Comparison of ENCODE assay signal across 8 cellular contexts in the genomic region with DNA sequence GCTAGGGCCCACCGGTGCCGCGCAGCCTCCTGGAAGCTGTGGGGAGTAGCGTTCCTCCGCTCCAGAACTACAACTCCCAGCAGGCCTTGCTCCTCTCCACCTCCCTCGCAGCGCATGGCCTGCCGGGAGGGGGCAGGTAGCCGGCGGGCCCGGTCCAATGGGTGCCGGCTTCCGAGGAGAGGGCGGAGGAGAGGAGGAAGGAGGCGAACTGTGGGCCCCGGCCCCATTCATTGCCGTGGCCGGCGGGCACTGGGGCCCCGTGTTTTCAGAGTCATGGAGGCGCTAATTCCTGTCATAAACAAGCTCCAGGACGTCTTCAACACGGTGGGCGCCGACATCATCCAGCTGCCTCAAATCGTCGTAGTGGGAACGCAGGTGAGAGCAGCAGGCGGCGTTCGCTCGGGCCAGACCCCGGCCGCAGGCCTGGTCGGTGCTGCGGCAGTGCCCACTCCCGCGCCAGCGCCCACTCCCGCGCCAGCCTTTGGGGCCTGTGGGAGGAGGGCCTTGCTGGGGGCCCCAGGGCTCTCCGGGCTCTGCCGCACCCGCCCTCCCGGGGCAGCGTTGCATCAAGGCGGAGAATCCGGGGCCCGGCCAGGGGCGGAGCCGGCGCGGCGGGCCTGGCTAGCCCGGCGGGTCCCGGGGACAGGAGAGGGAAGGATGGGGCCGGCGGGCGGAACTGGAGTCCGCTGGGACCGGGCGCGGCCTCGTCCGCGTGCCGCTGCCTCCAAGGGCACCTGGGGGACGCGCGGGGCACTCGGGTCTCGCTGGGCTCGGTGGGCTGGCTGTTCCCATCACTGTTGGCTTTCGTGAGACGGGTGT. TPM values are rescaled to one million over a fixed set of nuclear protein-coding genes. Genes with fewer than 3 reads are reported as not detected.
DNase-seq lines count a peak whose midpoint lies in the region; ATAC-seq and TF ChIP-seq lines count a peak whose summit lies in the region.

A gene (plus strand): TSS at position 211 of the 819 bp plus-strand sequence. CDS start 63 bp downstream, at position 274.

- peak within 1 kb of the TSS; percentile 93 for H3K27ac Mint-ChIP-seq in WTC11

- H3K9me3 ChIP-seq in AG04450 (ENCODE audit: control insufficient read depth, insufficient read depth, low read length) = peaks cover 3% of the 10 kb centered on the region; the same call in 1 of the 2 replicates

- peaks cover 3% of the 10 kb centered on the region for H3K36me3 Mint-ChIP-seq in WTC11

- peak within 1 kb of the TSS; percentile 80 for H3K27ac ChIP-seq in AG04450 (ENCODE audit: low read depth, low read length)

- DNase-seq in AG04450 (ENCODE audit: low read depth, low spot score) (peak; percentile 90), NCI-H226 (peak; percentile 97), WTC11 (ENCODE audit: low spot score) (peak; percentile 97), cardiac fibroblast (ENCODE audit: low read depth in 2 of 2) (peak; percentile 96 to 98), iPS-NIHi7 (ENCODE audit: extremely low spot score) (peak; percentile 99), smooth muscle cell of the brain vasculature (ENCODE audit: low read depth, low spot score) (peak; percentile 91)

- TF ChIP-seq CTCF in AG04450 (IDR thresholded peaks at IDR 0.05; ENCODE audit: low read depth, low read length) (no peak), WTC11 (IDR thresholded peaks at IDR 0.05) (no peak), cardiac fibroblast (IDR thresholded peaks at IDR 0.05; ENCODE audit: low read depth, low read length) (no peak)

- CTCF ChIA-PET in AG04450 (lab: Charles Lee) (no interaction called here), WTC11 (lab: Charles Lee) (interaction anchor here (0.7 to 2.3 kb wide), 3 partner anchors 76 to 1029 kb away, joined by 3 to 9 read pairs (median 3); a partner anchor contains a TSS)

- POLR2A ChIA-PET in AG04450 (lab: Yijun Ruan, JAX) (interaction anchor here (0.5 to 2.5 kb wide), 6 partner anchors 38 to 1026 kb away, joined by 3 to 10 read pairs (median 6); no protein-coding TSS in a partner anchor), WTC11 (lab: Charles Lee) (interaction anchor here (0.5 to 1.8 kb wide), 4 partner anchors 76 to 720 kb away, joined by 3 to 6 read pairs (median 3); a partner anchor contains a TSS)

- no peaks in the 10 kb centered on the region for H3K27me3 Mint-ChIP-seq in WTC11 (ENCODE audit: low read depth)

- no peaks in the 10 kb centered on the region for H3K27me3 ChIP-seq in AG04450 (ENCODE audit: control insufficient read depth, insufficient read depth, low read length)

- ATAC-seq in GM18909 (IDR thresholded peaks at IDR 0.05; ENCODE audit: poor library complexity, unreplicated experiment) = peak; percentile 97
- ATAC-seq in HG03175 (IDR thresholded peaks at IDR 0.05; ENCODE audit: unreplicated experiment) = peak; percentile 96
- ATAC-seq in WTC11 = peak; percentile 96

- peaks cover 19% of the 10 kb centered on the region for H3K4me1 Mint-ChIP-seq in WTC11

- H3K9me3 Mint-ChIP-seq in WTC11 = no peaks in the 10 kb centered on the region

- peak within 1 kb of the TSS; percentile 85 for H3K4me3 ChIP-seq in AG04450 (ENCODE audit: low read depth, low read length)
- peak within 1 kb of the TSS; percentile 57 to 92 for H3K4me3 ChIP-seq in cardiac fibroblast (replicated peaks in 1 of 2; ENCODE audit: low read depth in 2 of 2, low read length in 2 of 2)

- peak within 1 kb of the TSS; percentile 96 for H3K4me3 Mint-ChIP-seq in WTC11

TF ChIP-seq in WTC11, 78 proteins besides CTCF, POLR2A, EP300 and RAD21 (continues in another document):
- TF ChIP-seq, protein P1, sequence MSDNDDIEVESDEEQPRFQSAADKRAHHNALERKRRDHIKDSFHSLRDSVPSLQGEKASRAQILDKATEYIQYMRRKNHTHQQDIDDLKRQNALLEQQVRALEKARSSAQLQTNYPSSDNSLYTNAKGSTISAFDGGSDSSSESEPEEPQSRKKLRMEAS (CRISPR knock-in tag; IDR thresholded peaks at IDR 0.05) = peak; percentile 63
- TF ChIP-seq, protein P2, sequence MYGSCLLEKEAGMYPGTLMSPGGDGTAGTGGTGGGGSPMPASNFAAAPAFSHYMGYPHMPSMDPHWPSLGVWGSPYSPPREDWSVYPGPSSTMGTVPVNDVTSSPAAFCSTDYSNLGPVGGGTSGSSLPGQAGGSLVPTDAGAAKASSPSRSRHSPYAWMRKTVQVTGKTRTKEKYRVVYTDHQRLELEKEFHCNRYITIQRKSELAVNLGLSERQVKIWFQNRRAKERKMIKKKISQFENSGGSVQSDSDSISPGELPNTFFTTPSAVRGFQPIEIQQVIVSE (CRISPR knock-in tag; IDR thresholded peaks at IDR 0.05; ENCODE audit: borderline replicate concordance) = no peak
- TF ChIP-seq, protein P3, sequence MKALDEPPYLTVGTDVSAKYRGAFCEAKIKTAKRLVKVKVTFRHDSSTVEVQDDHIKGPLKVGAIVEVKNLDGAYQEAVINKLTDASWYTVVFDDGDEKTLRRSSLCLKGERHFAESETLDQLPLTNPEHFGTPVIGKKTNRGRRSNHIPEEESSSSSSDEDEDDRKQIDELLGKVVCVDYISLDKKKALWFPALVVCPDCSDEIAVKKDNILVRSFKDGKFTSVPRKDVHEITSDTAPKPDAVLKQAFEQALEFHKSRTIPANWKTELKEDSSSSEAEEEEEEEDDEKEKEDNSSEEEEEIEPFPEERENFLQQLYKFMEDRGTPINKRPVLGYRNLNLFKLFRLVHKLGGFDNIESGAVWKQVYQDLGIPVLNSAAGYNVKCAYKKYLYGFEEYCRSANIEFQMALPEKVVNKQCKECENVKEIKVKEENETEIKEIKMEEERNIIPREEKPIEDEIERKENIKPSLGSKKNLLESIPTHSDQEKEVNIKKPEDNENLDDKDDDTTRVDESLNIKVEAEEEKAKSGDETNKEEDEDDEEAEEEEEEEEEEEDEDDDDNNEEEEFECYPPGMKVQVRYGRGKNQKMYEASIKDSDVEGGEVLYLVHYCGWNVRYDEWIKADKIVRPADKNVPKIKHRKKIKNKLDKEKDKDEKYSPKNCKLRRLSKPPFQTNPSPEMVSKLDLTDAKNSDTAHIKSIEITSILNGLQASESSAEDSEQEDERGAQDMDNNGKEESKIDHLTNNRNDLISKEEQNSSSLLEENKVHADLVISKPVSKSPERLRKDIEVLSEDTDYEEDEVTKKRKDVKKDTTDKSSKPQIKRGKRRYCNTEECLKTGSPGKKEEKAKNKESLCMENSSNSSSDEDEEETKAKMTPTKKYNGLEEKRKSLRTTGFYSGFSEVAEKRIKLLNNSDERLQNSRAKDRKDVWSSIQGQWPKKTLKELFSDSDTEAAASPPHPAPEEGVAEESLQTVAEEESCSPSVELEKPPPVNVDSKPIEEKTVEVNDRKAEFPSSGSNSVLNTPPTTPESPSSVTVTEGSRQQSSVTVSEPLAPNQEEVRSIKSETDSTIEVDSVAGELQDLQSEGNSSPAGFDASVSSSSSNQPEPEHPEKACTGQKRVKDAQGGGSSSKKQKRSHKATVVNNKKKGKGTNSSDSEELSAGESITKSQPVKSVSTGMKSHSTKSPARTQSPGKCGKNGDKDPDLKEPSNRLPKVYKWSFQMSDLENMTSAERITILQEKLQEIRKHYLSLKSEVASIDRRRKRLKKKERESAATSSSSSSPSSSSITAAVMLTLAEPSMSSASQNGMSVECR (CRISPR knock-in tag; IDR thresholded peaks at IDR 0.05; ENCODE audit: borderline replicate concordance) = peak; percentile 72; the same call in 1 of the 2 replicates
- TF ChIP-seq ZNF121 (CRISPR knock-in tag; IDR thresholded peaks at IDR 0.05) = peak; percentile 23; the same call in 1 of the 2 replicates
- peak; percentile 47; the same call in 1 of the 2 replicates for TF ChIP-seq SMAD4 (CRISPR knock-in tag; IDR thresholded peaks at IDR 0.05)
- peak; percentile 83 for TF ChIP-seq ETV6 (CRISPR knock-in tag; IDR thresholded peaks at IDR 0.05)
- 0 out of 2 replicates have a peak, but pooled peaks have one; percentile 39 for TF ChIP-seq TEAD1 (CRISPR knock-in tag; IDR thresholded peaks at IDR 0.05)
- TF ChIP-seq FOXK1 (CRISPR knock-in tag; IDR thresholded peaks at IDR 0.05) = peak; percentile 85
- no peak for TF ChIP-seq MXD4 (CRISPR knock-in tag; IDR thresholded peaks at IDR 0.05; ENCODE audit: borderline replicate concordance)
- TF ChIP-seq FOXP1 (CRISPR knock-in tag; IDR thresholded peaks at IDR 0.05; ENCODE audit: borderline replicate concordance) = peak; percentile 95
- TF ChIP-seq GABPB1 (CRISPR knock-in tag; IDR thresholded peaks at IDR 0.05) = peak; percentile 45
- TF ChIP-seq, protein P4, sequence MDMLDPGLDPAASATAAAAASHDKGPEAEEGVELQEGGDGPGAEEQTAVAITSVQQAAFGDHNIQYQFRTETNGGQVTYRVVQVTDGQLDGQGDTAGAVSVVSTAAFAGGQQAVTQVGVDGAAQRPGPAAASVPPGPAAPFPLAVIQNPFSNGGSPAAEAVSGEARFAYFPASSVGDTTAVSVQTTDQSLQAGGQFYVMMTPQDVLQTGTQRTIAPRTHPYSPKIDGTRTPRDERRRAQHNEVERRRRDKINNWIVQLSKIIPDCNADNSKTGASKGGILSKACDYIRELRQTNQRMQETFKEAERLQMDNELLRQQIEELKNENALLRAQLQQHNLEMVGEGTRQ (CRISPR knock-in tag; IDR thresholded peaks at IDR 0.05) = peak; percentile 60
- TF ChIP-seq TEAD4 (CRISPR knock-in tag; IDR thresholded peaks at IDR 0.05) = peak; percentile 42; the same call in 1 of the 2 replicates
- 0 out of 2 replicates have a peak, but pooled peaks have one; percentile 59 for TF ChIP-seq ZNF219 (CRISPR knock-in tag; IDR thresholded peaks at IDR 0.05; ENCODE audit: borderline replicate concordance)

RNA-seq across cellular contexts. Expression of the gene that starts here (rescaled TPM):
- polyA plus RNA-seq in AG04450 (2011; rRNA removed) = 49.1 and 68.2 TPM in 2 replicates
- polyA minus RNA-seq in AG04450 (2011; rRNA and poly(A)+ RNA removed) = 41.4 and 56.6 TPM in 2 replicates
- 70.3 to 75.2 TPM (median 74.3 TPM) in 3 replicates for total RNA-seq in WTC11 (2021)

Comparison
In these comparisons a context has a peak if more than half of its experiments do, and no peak if none do; other contexts are left out.
1. Peak in every context shown above with its lines: DNase-seq, ATAC-seq, H3K4me3 ChIP-seq and H3K27ac ChIP-seq.